8 cellular contexts compared by ENCODE assay signal in genomic region chr11:118435233-118435892, GRCh38. TPM values are rescaled to one million over a fixed set of nuclear protein-coding genes. Genes with fewer than 3 reads are reported as not detected.
DNase-seq lines count a peak whose midpoint lies in the region; ATAC-seq and TF ChIP-seq lines count a peak whose summit lies in the region.

No MANE protein-coding gene starts in this region.

- peaks cover 4% of the 10 kb centered on the region in 2 donors for H3K36me3 Mint-ChIP-seq in activated T-cell treated with anti-CD3 and anti-CD28 coated beads, Interleukin-2, amount 50 U/mL, for 72 hours (ENCODE audit: insufficient read depth in 2 of 2)
- H3K36me3 Mint-ChIP-seq in neural crest cell (ENCODE audit: low read depth), result no peaks in the 10 kb centered on the region

- no peaks in the 10 kb centered on the region for H3K36me3 ChIP-seq in Peyer's patch
- no peaks in the 10 kb centered on the region for H3K36me3 ChIP-seq in transverse colon

- peak; percentile 88 for DNase-seq in DMS 273 (lab: John Stamatoyannopoulos, UW; ENCODE audit: unreplicated experiment)
- peak; percentile 89 to 90 for DNase-seq in Kasumi-1 (lab: John Stamatoyannopoulos, UW)
- DNase-seq in Peyer's patch, result peak; percentile 64 to 81 (median 70)
- DNase-seq in activated T-cell treated with anti-CD3 and anti-CD28 coated beads, Interleukin-2, amount 50 U/mL, for 72 hours, result peak; percentile 65 to 77
- peak; percentile 14 for DNase-seq in fibroblast of mammary gland (ENCODE audit: low read depth)
- peak; percentile 80 for DNase-seq in neural crest cell (ENCODE audit: low read depth, low spot score)
- peak; percentile 67 for DNase-seq in transverse colon

- TF ChIP-seq POLR2A in Peyer's patch (IDR thresholded peaks at IDR 0.05), result no peak
- TF ChIP-seq POLR2A in transverse colon (IDR thresholded peaks at IDR 0.05), result peak; percentile 13

- intact Hi-C loops in transverse colon (cut with DNase I; ENCODE audit: low total_unique reads), result loop anchor here (5.0 kb wide), 1 partner anchor 33 kb away; the partner anchor contains the start of gene ATP5MG

- TF ChIP-seq CTCF in Peyer's patch (IDR thresholded peaks at IDR 0.05) (no peak), fibroblast of mammary gland (conservative IDR thresholded peaks at IDR 0.05; ENCODE audit: control insufficient read depth, insufficient read depth, low read depth, low read length) (no peak), neural crest cell (conservative IDR thresholded peaks at IDR 0.05) (no peak), transverse colon (IDR thresholded peaks at IDR 0.05) (no peak)

- no peaks in the 10 kb centered on the region for H3K27me3 ChIP-seq in Peyer's patch
- no peaks in the 10 kb centered on the region for H3K27me3 ChIP-seq in transverse colon

- no peak for TF ChIP-seq EP300 in transverse colon (IDR thresholded peaks at IDR 0.05; ENCODE audit: low read depth)

- 0 to 1% methylated on average over 6 to 38 of the region's 38 CpGs for WGBS in transverse colon (ENCODE audit: low coverage in 1 of 2), 2 donors

- H3K27ac Mint-ChIP-seq in activated T-cell treated with anti-CD3 and anti-CD28 coated beads, Interleukin-2, amount 50 U/mL, for 72 hours, result peak overlapping the region; percentile 90
- peak overlapping the region; percentile 98 for H3K27ac Mint-ChIP-seq in neural crest cell (ENCODE audit: unreplicated experiment)

- H3K4me3 ChIP-seq in Peyer's patch (peak overlapping the region; percentile 92 to 95 (median 94)), fibroblast of mammary gland (ENCODE audit: control insufficient read depth, low read depth, low read length) (peak overlapping the region; percentile 60), transverse colon (peak overlapping the region; percentile 39 to 97 (median 94))

- peak; percentile 25 for ATAC-seq in GM21717 (IDR thresholded peaks at IDR 0.05; ENCODE audit: unreplicated experiment)
- ATAC-seq in activated T-cell treated with anti-CD3 and anti-CD28 coated beads, Interleukin-2, amount 50 U/mL, for 72 hours (replicated peaks in 1 of 2), result peak; percentile 27 to 37

- H3K9me3 ChIP-seq in Peyer's patch (no peaks in the 10 kb centered on the region), transverse colon (no peaks in the 10 kb centered on the region)

- in situ Hi-C loops in transverse colon (cut with MboI; ENCODE audit: low pct_ligation_motif_present in 1 of 4, low pct_unique_long_range_greater_than_20kb in 1 of 4, low sequenced_read_pairs in 3 of 4), result no loop called here

- H3K9me3 Mint-ChIP-seq in activated T-cell treated with anti-CD3 and anti-CD28 coated beads, Interleukin-2, amount 50 U/mL, for 72 hours, result no peaks in the 10 kb centered on the region
- no peaks in the 10 kb centered on the region for H3K9me3 Mint-ChIP-seq in neural crest cell

- H3K27me3 Mint-ChIP-seq in activated T-cell treated with anti-CD3 and anti-CD28 coated beads, Interleukin-2, amount 50 U/mL, for 72 hours (ENCODE audit: low read depth), result no peaks in the 10 kb centered on the region
- H3K27me3 Mint-ChIP-seq in neural crest cell (ENCODE audit: low read depth), result no peaks in the 10 kb centered on the region

- H3K27ac ChIP-seq in Peyer's patch (peak overlapping the region; percentile 89 to 94 (median 91)), transverse colon (peak overlapping the region; percentile 94 to 96 (median 94))

- H3K4me3 Mint-ChIP-seq in activated T-cell treated with anti-CD3 and anti-CD28 coated beads, Interleukin-2, amount 50 U/mL, for 72 hours, result peak overlapping the region; percentile 96 to 98
- peak overlapping the region; percentile 97 for H3K4me3 Mint-ChIP-seq in neural crest cell

- H3K4me1 ChIP-seq in Peyer's patch (peaks cover 0 to 45% (median 1%) of the 10 kb centered on the region in 4 donors), transverse colon (peaks cover 8 to 43% (median 33%) of the 10 kb centered on the region in 4 donors)

- H3K4me1 Mint-ChIP-seq in activated T-cell treated with anti-CD3 and anti-CD28 coated beads, Interleukin-2, amount 50 U/mL, for 72 hours (ENCODE audit: low read depth), result peaks cover 37% of the 10 kb centered on the region
- peaks cover 64% of the 10 kb centered on the region for H3K4me1 Mint-ChIP-seq in neural crest cell

RNA-seq across cellular contexts. Expression of gene KMT2A, which starts 0.9 kb away (rescaled TPM):
- total RNA-seq in Peyer's patch (100 to 1,000 TPM in 1 of 4 donors, 10 to 100 TPM in 3; 46.6 to 110 (median 74.3) TPM), neural crest cell (78.8 and 86.3 TPM in 2 replicates), transverse colon (100 to 1,000 TPM in 1 of 4 donors, 10 to 100 TPM in 3; 51.1 to 120 (median 75.5) TPM)
- total RNA-seq in activated T-cell treated with anti-CD3 and anti-CD28 coated beads, Interleukin-2, amount 50 U/mL, for 72 hours, result 100 to 1,000 TPM; 106 to 124 TPM

RNA-seq across cellular contexts. Expression of gene ATP5MG, which starts 34.0 kb away (rescaled TPM):
- total RNA-seq in Peyer's patch, result 10 to 100 TPM; 38.5 to 89.8 (median 51.6) TPM
- total RNA-seq in activated T-cell treated with anti-CD3 and anti-CD28 coated beads, Interleukin-2, amount 50 U/mL, for 72 hours, result 100 to 1,000 TPM; 176 to 225 TPM
- 227 and 233 TPM in 2 replicates for total RNA-seq in neural crest cell
- total RNA-seq in transverse colon, result 10 to 100 TPM in 3 of 4 donors, 1 to 10 TPM in 1; 3.8 to 74.2 (median 46.9) TPM

Comparison
In these comparisons a context has a peak if more than half of its experiments do, and no peak if none do; other contexts are left out.
1. Peak in every context shown above with its lines: DNase-seq, ATAC-seq, H3K4me3 ChIP-seq and H3K27ac ChIP-seq.
2. DNase-seq: peak in every context shown above with its lines; median percentile 90 in Kasumi-1; 88 in DMS 273; 80 in neural crest cell; 71 in activated T-cell treated with anti-CD3 and anti-CD28 coated beads, Interleukin-2, amount 50 U/mL, for 72 hours; 70 in Peyer's patch; 67 in transverse colon; 14 in fibroblast of mammary gland.